1 cellular context compared by ENCODE assay signal in the genomic region with DNA sequence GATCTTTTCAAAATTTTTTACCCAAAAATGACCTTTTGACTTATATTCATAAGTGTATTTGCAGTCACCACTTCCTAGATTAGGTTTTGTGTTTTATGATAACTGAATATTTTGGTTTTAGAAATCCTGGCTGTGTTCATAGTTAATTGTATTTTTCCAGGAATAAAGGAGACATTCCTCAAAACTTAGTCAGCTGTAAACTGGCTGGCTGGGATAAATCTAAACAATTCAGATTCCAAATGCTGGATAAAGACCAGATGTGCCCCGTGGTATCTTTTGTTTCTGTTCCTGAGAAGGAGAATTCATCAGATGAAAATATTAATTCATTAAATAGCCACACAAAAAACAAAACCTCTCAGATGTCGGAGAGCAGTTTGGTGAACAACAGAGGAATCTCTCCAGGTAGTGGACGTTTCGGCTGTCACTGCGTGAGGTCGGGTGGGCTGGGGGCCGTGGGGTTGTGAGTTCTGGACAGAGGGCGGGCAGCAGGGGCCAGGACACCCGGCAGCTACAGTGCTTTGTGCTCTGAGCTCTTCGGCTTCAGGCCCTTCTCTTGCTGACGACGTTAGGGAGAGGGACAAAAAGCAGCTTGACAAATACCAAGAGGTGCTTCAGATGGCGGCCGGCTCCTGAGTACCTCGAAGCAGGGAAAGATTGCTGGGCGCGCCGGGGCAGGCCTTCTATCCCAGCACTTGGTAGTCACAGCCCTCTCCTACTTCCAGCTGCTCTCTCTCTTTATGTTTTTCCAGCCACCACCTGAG.
A peak's percentile ranks its signal among the peaks of the same experiment; 100 is the strongest.
TF ChIP-seq lines count a peak whose summit lies in the region.

No MANE protein-coding gene starts in this region.

TF ChIP-seq in SK-N-SH, 30 proteins besides CTCF, POLR2A, EP300 and RAD21:
- TF ChIP-seq, protein P1, sequence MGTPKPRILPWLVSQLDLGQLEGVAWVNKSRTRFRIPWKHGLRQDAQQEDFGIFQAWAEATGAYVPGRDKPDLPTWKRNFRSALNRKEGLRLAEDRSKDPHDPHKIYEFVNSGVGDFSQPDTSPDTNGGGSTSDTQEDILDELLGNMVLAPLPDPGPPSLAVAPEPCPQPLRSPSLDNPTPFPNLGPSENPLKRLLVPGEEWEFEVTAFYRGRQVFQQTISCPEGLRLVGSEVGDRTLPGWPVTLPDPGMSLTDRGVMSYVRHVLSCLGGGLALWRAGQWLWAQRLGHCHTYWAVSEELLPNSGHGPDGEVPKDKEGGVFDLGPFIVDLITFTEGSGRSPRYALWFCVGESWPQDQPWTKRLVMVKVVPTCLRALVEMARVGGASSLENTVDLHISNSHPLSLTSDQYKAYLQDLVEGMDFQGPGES (IDR thresholded peaks at IDR 0.05; ENCODE audit: low read depth, low read length) = no peak
- TF ChIP-seq EZH2phosphoT487 (IDR thresholded peaks at IDR 0.05; ENCODE audit: borderline replicate concordance, low read depth) = no peak
- no peak for TF ChIP-seq MEF2A (IDR thresholded peaks at IDR 0.05; ENCODE audit: borderline replicate concordance, low read depth)
- no peak for TF ChIP-seq FOXJ3 (CRISPR knock-in tag; IDR thresholded peaks at IDR 0.05)
- no peak for TF ChIP-seq YY1 (IDR thresholded peaks at IDR 0.05; ENCODE audit: low read depth)
- no peak for TF ChIP-seq CHD2 (IDR thresholded peaks at IDR 0.05; ENCODE audit: low read length, partially characterized antibody)
- peak; percentile 64; the same call in 1 of the 2 replicates for TF ChIP-seq TEAD4 (IDR thresholded peaks at IDR 0.05; ENCODE audit: borderline replicate concordance, insufficient read depth)
- no peak for TF ChIP-seq SMC3 (IDR thresholded peaks at IDR 0.05; ENCODE audit: low read depth, low read length)
- TF ChIP-seq ELF1 (IDR thresholded peaks at IDR 0.05) = no peak
- no peak for TF ChIP-seq RFX5 (IDR thresholded peaks at IDR 0.05; ENCODE audit: low read length)
- no peak for TF ChIP-seq MXI1 (IDR thresholded peaks at IDR 0.05; ENCODE audit: low read depth, low read length)
- peak; percentile 62; the same call in 1 of the 2 replicates for TF ChIP-seq RXRA (IDR thresholded peaks at IDR 0.05; ENCODE audit: borderline replicate concordance, low read depth)
- TF ChIP-seq, protein P2, sequence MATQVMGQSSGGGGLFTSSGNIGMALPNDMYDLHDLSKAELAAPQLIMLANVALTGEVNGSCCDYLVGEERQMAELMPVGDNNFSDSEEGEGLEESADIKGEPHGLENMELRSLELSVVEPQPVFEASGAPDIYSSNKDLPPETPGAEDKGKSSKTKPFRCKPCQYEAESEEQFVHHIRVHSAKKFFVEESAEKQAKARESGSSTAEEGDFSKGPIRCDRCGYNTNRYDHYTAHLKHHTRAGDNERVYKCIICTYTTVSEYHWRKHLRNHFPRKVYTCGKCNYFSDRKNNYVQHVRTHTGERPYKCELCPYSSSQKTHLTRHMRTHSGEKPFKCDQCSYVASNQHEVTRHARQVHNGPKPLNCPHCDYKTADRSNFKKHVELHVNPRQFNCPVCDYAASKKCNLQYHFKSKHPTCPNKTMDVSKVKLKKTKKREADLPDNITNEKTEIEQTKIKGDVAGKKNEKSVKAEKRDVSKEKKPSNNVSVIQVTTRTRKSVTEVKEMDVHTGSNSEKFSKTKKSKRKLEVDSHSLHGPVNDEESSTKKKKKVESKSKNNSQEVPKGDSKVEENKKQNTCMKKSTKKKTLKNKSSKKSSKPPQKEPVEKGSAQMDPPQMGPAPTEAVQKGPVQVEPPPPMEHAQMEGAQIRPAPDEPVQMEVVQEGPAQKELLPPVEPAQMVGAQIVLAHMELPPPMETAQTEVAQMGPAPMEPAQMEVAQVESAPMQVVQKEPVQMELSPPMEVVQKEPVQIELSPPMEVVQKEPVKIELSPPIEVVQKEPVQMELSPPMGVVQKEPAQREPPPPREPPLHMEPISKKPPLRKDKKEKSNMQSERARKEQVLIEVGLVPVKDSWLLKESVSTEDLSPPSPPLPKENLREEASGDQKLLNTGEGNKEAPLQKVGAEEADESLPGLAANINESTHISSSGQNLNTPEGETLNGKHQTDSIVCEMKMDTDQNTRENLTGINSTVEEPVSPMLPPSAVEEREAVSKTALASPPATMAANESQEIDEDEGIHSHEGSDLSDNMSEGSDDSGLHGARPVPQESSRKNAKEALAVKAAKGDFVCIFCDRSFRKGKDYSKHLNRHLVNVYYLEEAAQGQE (IDR thresholded peaks at IDR 0.05; ENCODE audit: low read depth, low read length) = no peak
- no peak for TF ChIP-seq TAF1 (IDR thresholded peaks at IDR 0.05; ENCODE audit: borderline replicate concordance, low read depth, low read length)
- TF ChIP-seq, protein P3, sequence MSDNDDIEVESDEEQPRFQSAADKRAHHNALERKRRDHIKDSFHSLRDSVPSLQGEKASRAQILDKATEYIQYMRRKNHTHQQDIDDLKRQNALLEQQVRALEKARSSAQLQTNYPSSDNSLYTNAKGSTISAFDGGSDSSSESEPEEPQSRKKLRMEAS (IDR thresholded peaks at IDR 0.05; ENCODE audit: low read depth) = peak; percentile 55; the same call in 1 of the 2 replicates
- peak; percentile 59 for TF ChIP-seq NFIC (IDR thresholded peaks at IDR 0.05; ENCODE audit: borderline replicate concordance)
- no peak for TF ChIP-seq GATA2 (CRISPR knock-in tag; IDR thresholded peaks at IDR 0.05)
- TF ChIP-seq NRF1 (IDR thresholded peaks at IDR 0.05; ENCODE audit: low read depth, low read length) = no peak
- TF ChIP-seq TCF12 (IDR thresholded peaks at IDR 0.05) = peak; percentile 94
- TF ChIP-seq, protein P4, sequence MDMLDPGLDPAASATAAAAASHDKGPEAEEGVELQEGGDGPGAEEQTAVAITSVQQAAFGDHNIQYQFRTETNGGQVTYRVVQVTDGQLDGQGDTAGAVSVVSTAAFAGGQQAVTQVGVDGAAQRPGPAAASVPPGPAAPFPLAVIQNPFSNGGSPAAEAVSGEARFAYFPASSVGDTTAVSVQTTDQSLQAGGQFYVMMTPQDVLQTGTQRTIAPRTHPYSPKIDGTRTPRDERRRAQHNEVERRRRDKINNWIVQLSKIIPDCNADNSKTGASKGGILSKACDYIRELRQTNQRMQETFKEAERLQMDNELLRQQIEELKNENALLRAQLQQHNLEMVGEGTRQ (IDR thresholded peaks at IDR 0.05; ENCODE audit: borderline replicate concordance, low read depth, low read length) = no peak
- TF ChIP-seq, protein P5, sequence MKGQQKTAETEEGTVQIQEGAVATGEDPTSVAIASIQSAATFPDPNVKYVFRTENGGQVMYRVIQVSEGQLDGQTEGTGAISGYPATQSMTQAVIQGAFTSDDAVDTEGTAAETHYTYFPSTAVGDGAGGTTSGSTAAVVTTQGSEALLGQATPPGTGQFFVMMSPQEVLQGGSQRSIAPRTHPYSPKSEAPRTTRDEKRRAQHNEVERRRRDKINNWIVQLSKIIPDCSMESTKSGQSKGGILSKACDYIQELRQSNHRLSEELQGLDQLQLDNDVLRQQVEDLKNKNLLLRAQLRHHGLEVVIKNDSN (IDR thresholded peaks at IDR 0.05; ENCODE audit: borderline replicate concordance, low read depth) = no peak
- TF ChIP-seq SIN3A (IDR thresholded peaks at IDR 0.05; ENCODE audit: borderline replicate concordance, low read depth, low read length) = 0 out of 2 replicates have a peak, but pooled peaks have one; percentile 20
- peak; percentile 80 for TF ChIP-seq JUND (IDR thresholded peaks at IDR 0.05)
- TF ChIP-seq, protein P6, sequence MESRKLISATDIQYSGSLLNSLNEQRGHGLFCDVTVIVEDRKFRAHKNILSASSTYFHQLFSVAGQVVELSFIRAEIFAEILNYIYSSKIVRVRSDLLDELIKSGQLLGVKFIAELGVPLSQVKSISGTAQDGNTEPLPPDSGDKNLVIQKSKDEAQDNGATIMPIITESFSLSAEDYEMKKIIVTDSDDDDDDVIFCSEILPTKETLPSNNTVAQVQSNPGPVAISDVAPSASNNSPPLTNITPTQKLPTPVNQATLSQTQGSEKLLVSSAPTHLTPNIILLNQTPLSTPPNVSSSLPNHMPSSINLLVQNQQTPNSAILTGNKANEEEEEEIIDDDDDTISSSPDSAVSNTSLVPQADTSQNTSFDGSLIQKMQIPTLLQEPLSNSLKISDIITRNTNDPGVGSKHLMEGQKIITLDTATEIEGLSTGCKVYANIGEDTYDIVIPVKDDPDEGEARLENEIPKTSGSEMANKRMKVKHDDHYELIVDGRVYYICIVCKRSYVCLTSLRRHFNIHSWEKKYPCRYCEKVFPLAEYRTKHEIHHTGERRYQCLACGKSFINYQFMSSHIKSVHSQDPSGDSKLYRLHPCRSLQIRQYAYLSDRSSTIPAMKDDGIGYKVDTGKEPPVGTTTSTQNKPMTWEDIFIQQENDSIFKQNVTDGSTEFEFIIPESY (IDR thresholded peaks at IDR 0.05; ENCODE audit: borderline replicate concordance, low read depth) = no peak
- peak; percentile 52; the same call in 1 of the 2 replicates for TF ChIP-seq POLR2AphosphoS5 (IDR thresholded peaks at IDR 0.05; ENCODE audit: low read depth, low read length)
- TF ChIP-seq GABPA (IDR thresholded peaks at IDR 0.05; ENCODE audit: low read depth) = no peak
- TF ChIP-seq RCOR1 (IDR thresholded peaks at IDR 0.05; ENCODE audit: low read length) = peak; percentile 50; the same call in 1 of the 2 replicates
- TF ChIP-seq FOSL2 (IDR thresholded peaks at IDR 0.05; ENCODE audit: borderline replicate concordance, low read depth) = peak; percentile 69; the same call in 1 of the 2 replicates
- TF ChIP-seq FOXM1 (IDR thresholded peaks at IDR 0.05; ENCODE audit: low read depth) = no peak
- TF ChIP-seq, protein P7, sequence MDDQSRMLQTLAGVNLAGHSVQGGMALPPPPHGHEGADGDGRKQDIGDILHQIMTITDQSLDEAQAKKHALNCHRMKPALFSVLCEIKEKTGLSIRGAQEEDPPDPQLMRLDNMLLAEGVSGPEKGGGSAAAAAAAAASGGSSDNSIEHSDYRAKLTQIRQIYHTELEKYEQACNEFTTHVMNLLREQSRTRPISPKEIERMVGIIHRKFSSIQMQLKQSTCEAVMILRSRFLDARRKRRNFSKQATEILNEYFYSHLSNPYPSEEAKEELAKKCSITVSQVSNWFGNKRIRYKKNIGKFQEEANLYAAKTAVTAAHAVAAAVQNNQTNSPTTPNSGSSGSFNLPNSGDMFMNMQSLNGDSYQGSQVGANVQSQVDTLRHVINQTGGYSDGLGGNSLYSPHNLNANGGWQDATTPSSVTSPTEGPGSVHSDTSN (IDR thresholded peaks at IDR 0.05) = peak; percentile 68
